In the genomic region with DNA sequence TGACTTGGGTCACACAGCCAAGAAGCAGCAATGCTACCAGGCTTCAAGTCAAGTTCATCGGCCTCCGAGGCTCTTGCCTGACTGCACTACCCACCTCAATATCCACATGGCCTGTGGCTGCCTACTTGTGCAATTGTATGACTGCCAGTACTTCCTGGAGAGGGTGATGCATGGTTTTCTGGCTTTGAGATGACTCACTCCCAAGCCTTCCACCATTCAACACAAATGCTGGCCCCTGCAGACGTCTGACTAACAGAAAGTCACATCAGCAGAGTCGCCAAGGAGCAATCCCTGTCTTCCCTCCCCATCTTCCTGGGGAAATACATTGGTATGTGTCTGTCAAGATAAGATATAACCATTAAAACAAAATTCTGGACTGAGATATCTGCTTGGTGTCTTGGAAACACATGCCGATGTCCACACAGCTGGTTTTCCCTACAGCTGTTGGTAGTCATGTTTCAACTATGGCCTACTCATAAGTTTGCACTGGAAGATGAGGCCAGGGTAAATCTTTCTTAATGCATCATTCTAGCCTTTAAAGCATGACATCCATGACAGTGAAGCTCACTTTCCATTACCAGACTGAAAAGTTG, we compare ENCODE assay signal across 8 cellular contexts.
DNase-seq lines count a peak whose midpoint lies in the region; ATAC-seq and TF ChIP-seq lines count a peak whose summit lies in the region.

No MANE protein-coding gene starts in this region.

- H3K9ac ChIP-seq in BLaER1 treated with 17β-estradiol and CSF1 and Interleukin-3, amounts not matched to agents 10 nM and 100 nM = peak overlapping the region in 1 of 11 experiments; percentile 13; a peak in 1 of 22 replicates
- H3K9ac ChIP-seq in adipocyte (ENCODE audit: low read length) = peak overlapping the region; percentile 53

- TF ChIP-seq CTCF in upper lobe of right lung (IDR thresholded peaks at IDR 0.05) (no peak), GM13977 (IDR thresholded peaks at IDR 0.05; ENCODE audit: extremely low read depth, insufficient read depth, missing control alignments) (no peak)

- H3K27ac ChIP-seq in BLaER1 treated with 17β-estradiol and CSF1 and Interleukin-3, amounts not matched to agents 10 nM and 100 nM = peak overlapping the region in 5 of 11 experiments; percentile 11 to 60 (median 41); a peak in 8 of 22 replicates
- no peak overlapping the region for H3K27ac ChIP-seq in upper lobe of right lung

- no peak overlapping the region for H3K4me3 ChIP-seq in BLaER1 treated with 17β-estradiol and CSF1 and Interleukin-3, amounts not matched to agents 10 nM and 100 nM
- H3K4me3 ChIP-seq in adipocyte (ENCODE audit: low read length) (no peak overlapping the region), upper lobe of right lung (no peak overlapping the region), HAP-1 (no peak overlapping the region)

- H4K20me1 ChIP-seq in BLaER1 treated with 17β-estradiol and CSF1 and Interleukin-3, amounts not matched to agents 10 nM and 100 nM = no peaks in the 10 kb centered on the region

- DNase-seq in NOMO-1 treated with DMSO at 0.1 percent for 48 hours (lab: John Stamatoyannopoulos, UW; ENCODE audit: unreplicated experiment) = peak; percentile 98
- peak; percentile 92 for DNase-seq in adipocyte (ENCODE audit: low read depth)
- DNase-seq in lung microvascular endothelial cell (ENCODE audit: low read depth in 2 of 2) = peak; percentile 66 to 98
- no peak for DNase-seq in upper lobe of right lung
- DNase-seq in HAP-1 (ENCODE audit: low spot score in 2 of 2) = no peak
- no peak for DNase-seq in GM13977 (ENCODE audit: low spot score)

- in situ Hi-C loops in HAP-1 (cut with MboI; ENCODE audit: low sequenced_read_pairs) = loop anchor here (5.0 kb wide), 1 partner anchor 279 kb away; no protein-coding TSS in a partner anchor
- in situ Hi-C loops in GM13977 (cut with MboI; ENCODE audit: low pct_unique_long_range_greater_than_20kb, low sequenced_read_pairs, unreplicated experiment) = loop anchor here (25.0 kb wide), 1 partner anchor 144 kb away; no protein-coding TSS in a partner anchor

- H3K36me3 ChIP-seq in BLaER1 treated with 17β-estradiol and CSF1 and Interleukin-3, amounts not matched to agents 10 nM and 100 nM = no peaks in the 10 kb centered on the region
- no peaks in the 10 kb centered on the region for H3K36me3 ChIP-seq in adipocyte (ENCODE audit: control insufficient read depth, insufficient read depth, low read length, severe bottlenecking)
- no peaks in the 10 kb centered on the region for H3K36me3 ChIP-seq in upper lobe of right lung
- no peaks in the 10 kb centered on the region for H3K36me3 ChIP-seq in HAP-1 (replicated peaks)

- intact Hi-C loops in upper lobe of right lung (cut with DNase I) = loop anchor here (10.0 kb wide), 1 partner anchor 176 kb away; the partner anchor contains the start of gene ARHGEF3

- H3K4me2 ChIP-seq in BLaER1 treated with 17β-estradiol and CSF1 and Interleukin-3, amounts not matched to agents 10 nM and 100 nM = peak overlapping the region in 6 of 11 experiments; percentile 15 to 72 (median 56); a peak in 12 of 22 replicates

- H3K4me1 ChIP-seq in BLaER1 treated with 17β-estradiol and CSF1 and Interleukin-3, amounts not matched to agents 10 nM and 100 nM = peaks cover 0 to 46% (median 20%) of the 10 kb centered on the region in 10 experiments; a peak in 14 of 20 replicates
- H3K4me1 ChIP-seq in adipocyte (ENCODE audit: control insufficient read depth, insufficient read depth, low read length) (peaks cover 62% of the 10 kb centered on the region), upper lobe of right lung (peaks cover 11% of the 10 kb centered on the region), HAP-1 (no peaks in the 10 kb centered on the region)

- H3K27me3 ChIP-seq in BLaER1 treated with 17β-estradiol and CSF1 and Interleukin-3, amounts not matched to agents 10 nM and 100 nM = no peaks in the 10 kb centered on the region
- H3K27me3 ChIP-seq in adipocyte (replicated peaks; ENCODE audit: control insufficient read depth, insufficient read depth, low read length) (no peaks in the 10 kb centered on the region), upper lobe of right lung (no peaks in the 10 kb centered on the region), HAP-1 (ENCODE audit: low read depth) (no peaks in the 10 kb centered on the region)

- no peak for TF ChIP-seq POLR2A in GM18505 (IDR thresholded peaks at IDR 0.05; ENCODE audit: borderline replicate concordance, extremely low read depth, insufficient read depth, insufficient read length)

- no peaks in the 10 kb centered on the region for H3K9me3 ChIP-seq in BLaER1 treated with 17β-estradiol and CSF1 and Interleukin-3, amounts not matched to agents 10 nM and 100 nM (replicated peaks in 1 of 11)
- no peaks in the 10 kb centered on the region for H3K9me3 ChIP-seq in adipocyte (ENCODE audit: control insufficient read depth, low read length)
- H3K9me3 ChIP-seq in upper lobe of right lung = no peaks in the 10 kb centered on the region
- H3K9me3 ChIP-seq in HAP-1 = no peaks in the 10 kb centered on the region

- ATAC-seq in upper lobe of right lung (peak; percentile 91), GM18505 (IDR thresholded peaks at IDR 0.05; ENCODE audit: unreplicated experiment) (no peak)

Comparison
In these comparisons a context has a peak if more than half of its experiments do, and no peak if none do; other contexts are left out.
1. DNase-seq: peak in NOMO-1 treated with DMSO at 0.1 percent for 48 hours (single experiment), adipocyte (single experiment) and lung microvascular endothelial cell (2 of 2); none in upper lobe of right lung (single experiment), HAP-1 (0 of 2) and GM13977 (single experiment).